ENCODE assay signal across 18 cellular contexts in the genomic region with DNA sequence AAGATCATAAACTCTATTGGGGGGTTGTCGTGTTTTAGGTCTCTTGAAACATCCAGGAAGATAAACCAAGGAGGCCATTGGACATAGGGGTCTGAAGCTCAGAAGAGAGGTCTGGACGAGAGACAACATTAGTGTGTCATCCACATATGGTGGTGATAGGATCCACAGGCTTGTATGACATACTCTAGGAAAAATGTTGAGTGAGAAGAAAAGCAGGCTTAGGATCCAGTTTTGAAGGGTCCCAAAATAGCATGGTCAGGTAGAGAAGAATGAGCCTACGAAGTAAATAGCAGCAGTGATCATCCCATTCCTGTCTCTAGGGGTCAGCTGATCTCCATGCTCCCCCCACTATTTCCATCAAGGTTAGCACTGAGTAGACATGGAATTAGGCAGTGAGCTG.
"Had no signal": no experiment of that assay in that cellular context is flagged by ENCODE, and none has a peak within 500 bp of the region (broad histone marks: within the 10 kb centered on the region; RNA-seq: fewer than 3 reads in every experiment).

No MANE protein-coding gene starts in this region.

- H3K4me3 ChIP-seq: dorsolateral prefrontal cortex, gastrocnemius medialis, lower lobe of right lung, sigmoid colon, thoracic aorta, upper lobe of right lung had no signal

- H3K36me3 Mint-ChIP-seq: activated naive CD8-positive, alpha-beta T cell treated with anti-CD3 and anti-CD28 coated beads, Interleukin-2, amount 10 ng/mL, durations not matched to agents 7 days and 5 days; natural killer cell; stimulated activated memory B cell treated with anti-CD40 and anti-IgM and Interleukin-4, amounts not matched to agents 10 μg/mL and 1 μg/mL and 100 μg/mL, for 72 hours had no signal

- H3K9me3 Mint-ChIP-seq: activated CD4-positive, alpha-beta T cell treated with anti-CD3 and anti-CD28 coated beads, Interleukin-2, amount 10 ng/mL, durations not matched to agents 24 days and 14 days; activated CD8-positive, alpha-beta T cell treated with anti-CD3 and anti-CD28 coated beads for 36 hours; activated naive CD8-positive, alpha-beta T cell treated with anti-CD3 and anti-CD28 coated beads, Interleukin-2, amount 10 ng/mL, durations not matched to agents 7 days and 5 days; activated T-cell treated with anti-CD3 and anti-CD28 coated beads, Interleukin-2, amount 50 U/mL, for 24 hours; activated T-helper 2 cell treated with anti-CD3 and anti-CD28 coated beads, Interferon-gamma antibody, Interleukin-2, Interleukin-4, amounts not matched to agents 10 μg/mL and 5 μg/mL and 100 μg/mL, durations not matched to agents 14 hours and 24 hours and 36 hours; stimulated activated memory B cell treated with anti-CD40 and anti-IgM and Interleukin-4, amounts not matched to agents 10 μg/mL and 1 μg/mL and 100 μg/mL, for 72 hours had no signal

- FAIRE-seq: keratinocyte had no signal

- ATAC-seq: activated CD8-positive, alpha-beta T cell treated with anti-CD3 and anti-CD28 coated beads for 36 hours; gastrocnemius medialis; lower lobe of right lung; natural killer cell; stimulated activated memory B cell treated with anti-CD40 and anti-IgM and Interleukin-4, amounts not matched to agents 10 μg/mL and 1 μg/mL and 100 μg/mL, for 72 hours; upper lobe of right lung had no signal

- H3K4me1 Mint-ChIP-seq: activated CD4-positive, alpha-beta T cell treated with anti-CD3 and anti-CD28 coated beads, Interleukin-2, amount 10 ng/mL, durations not matched to agents 24 days and 14 days; activated naive CD8-positive, alpha-beta T cell treated with anti-CD3 and anti-CD28 coated beads, Interleukin-2, amount 10 ng/mL, durations not matched to agents 7 days and 5 days; natural killer cell; stimulated activated memory B cell treated with anti-CD40 and anti-IgM and Interleukin-4, amounts not matched to agents 10 μg/mL and 1 μg/mL and 100 μg/mL, for 72 hours had no signal

- H3K36me3 ChIP-seq: gastrocnemius medialis, lower lobe of right lung, sigmoid colon, thoracic aorta, upper lobe of right lung had no signal

- H3K27me3 Mint-ChIP-seq: activated CD4-positive, alpha-beta T cell treated with anti-CD3 and anti-CD28 coated beads, Interleukin-2, amount 10 ng/mL, durations not matched to agents 24 days and 14 days; activated CD8-positive, alpha-beta T cell treated with anti-CD3 and anti-CD28 coated beads for 36 hours; activated naive CD8-positive, alpha-beta T cell treated with anti-CD3 and anti-CD28 coated beads, Interleukin-2, amount 10 ng/mL, durations not matched to agents 7 days and 5 days; activated T-cell treated with anti-CD3 and anti-CD28 coated beads, Interleukin-2, amount 50 U/mL, for 24 hours; stimulated activated memory B cell treated with anti-CD40 and anti-IgM and Interleukin-4, amounts not matched to agents 10 μg/mL and 1 μg/mL and 100 μg/mL, for 72 hours had no signal

- H3K4me3 Mint-ChIP-seq: activated CD4-positive, alpha-beta T cell treated with anti-CD3 and anti-CD28 coated beads, Interleukin-2, amount 10 ng/mL, durations not matched to agents 24 days and 14 days; activated CD8-positive, alpha-beta T cell treated with anti-CD3 and anti-CD28 coated beads for 36 hours; activated naive CD8-positive, alpha-beta T cell treated with anti-CD3 and anti-CD28 coated beads, Interleukin-2, amount 10 ng/mL, durations not matched to agents 7 days and 5 days; activated T-cell treated with anti-CD3 and anti-CD28 coated beads, Interleukin-2, amount 50 U/mL, for 24 hours; natural killer cell; stimulated activated memory B cell treated with anti-CD40 and anti-IgM and Interleukin-4, amounts not matched to agents 10 μg/mL and 1 μg/mL and 100 μg/mL, for 72 hours had no signal

- H3K4me1 ChIP-seq: gastrocnemius medialis, lower lobe of right lung, sigmoid colon, upper lobe of right lung had no signal

- H3K27me3 ChIP-seq: gastrocnemius medialis, sigmoid colon, upper lobe of right lung had no signal

- H3K9me3 ChIP-seq: gastrocnemius medialis, lower lobe of right lung, thoracic aorta, upper lobe of right lung had no signal

- H3K27ac Mint-ChIP-seq: activated CD4-positive, alpha-beta T cell treated with anti-CD3 and anti-CD28 coated beads, Interleukin-2, amount 10 ng/mL, durations not matched to agents 24 days and 14 days; activated CD8-positive, alpha-beta T cell treated with anti-CD3 and anti-CD28 coated beads for 36 hours; activated naive CD8-positive, alpha-beta T cell treated with anti-CD3 and anti-CD28 coated beads, Interleukin-2, amount 10 ng/mL, durations not matched to agents 7 days and 5 days; activated T-cell treated with anti-CD3 and anti-CD28 coated beads, Interleukin-2, amount 50 U/mL, for 24 hours; activated T-helper 2 cell treated with anti-CD3 and anti-CD28 coated beads, Interferon-gamma antibody, Interleukin-2, Interleukin-4, amounts not matched to agents 10 μg/mL and 5 μg/mL and 100 μg/mL, durations not matched to agents 14 hours and 24 hours and 36 hours; natural killer cell; stimulated activated memory B cell treated with anti-CD40 and anti-IgM and Interleukin-4, amounts not matched to agents 10 μg/mL and 1 μg/mL and 100 μg/mL, for 72 hours had no signal

- DNase-seq: activated CD4-positive, alpha-beta T cell treated with anti-CD3 and anti-CD28 coated beads, Interleukin-2, amount 10 ng/mL, durations not matched to agents 24 days and 14 days; activated CD8-positive, alpha-beta T cell treated with anti-CD3 and anti-CD28 coated beads for 36 hours; activated naive CD4-positive, alpha-beta T cell treated with Interleukin-2 at 50 U/mL for 16 hours; activated naive CD8-positive, alpha-beta T cell treated with anti-CD3 and anti-CD28 coated beads, Interleukin-2, amount 10 ng/mL, durations not matched to agents 7 days and 5 days; activated T-cell treated with anti-CD3 and anti-CD28 coated beads, Interleukin-2, amount 50 U/mL, for 24 hours; amygdala; dorsolateral prefrontal cortex; gastrocnemius medialis; lower lobe of right lung; natural killer cell; posterior cingulate gyrus; sigmoid colon; stimulated activated CD4-positive, alpha-beta T cell treated with anti-CD3 and anti-CD28 coated beads, Interleukin-4, amount 100 ng/mL, for 4 hours; upper lobe of right lung had no signal

- H3K27ac ChIP-seq: dorsolateral prefrontal cortex, gastrocnemius medialis, lower lobe of right lung, sigmoid colon, thoracic aorta, upper lobe of right lung had no signal
